In the genomic region with DNA sequence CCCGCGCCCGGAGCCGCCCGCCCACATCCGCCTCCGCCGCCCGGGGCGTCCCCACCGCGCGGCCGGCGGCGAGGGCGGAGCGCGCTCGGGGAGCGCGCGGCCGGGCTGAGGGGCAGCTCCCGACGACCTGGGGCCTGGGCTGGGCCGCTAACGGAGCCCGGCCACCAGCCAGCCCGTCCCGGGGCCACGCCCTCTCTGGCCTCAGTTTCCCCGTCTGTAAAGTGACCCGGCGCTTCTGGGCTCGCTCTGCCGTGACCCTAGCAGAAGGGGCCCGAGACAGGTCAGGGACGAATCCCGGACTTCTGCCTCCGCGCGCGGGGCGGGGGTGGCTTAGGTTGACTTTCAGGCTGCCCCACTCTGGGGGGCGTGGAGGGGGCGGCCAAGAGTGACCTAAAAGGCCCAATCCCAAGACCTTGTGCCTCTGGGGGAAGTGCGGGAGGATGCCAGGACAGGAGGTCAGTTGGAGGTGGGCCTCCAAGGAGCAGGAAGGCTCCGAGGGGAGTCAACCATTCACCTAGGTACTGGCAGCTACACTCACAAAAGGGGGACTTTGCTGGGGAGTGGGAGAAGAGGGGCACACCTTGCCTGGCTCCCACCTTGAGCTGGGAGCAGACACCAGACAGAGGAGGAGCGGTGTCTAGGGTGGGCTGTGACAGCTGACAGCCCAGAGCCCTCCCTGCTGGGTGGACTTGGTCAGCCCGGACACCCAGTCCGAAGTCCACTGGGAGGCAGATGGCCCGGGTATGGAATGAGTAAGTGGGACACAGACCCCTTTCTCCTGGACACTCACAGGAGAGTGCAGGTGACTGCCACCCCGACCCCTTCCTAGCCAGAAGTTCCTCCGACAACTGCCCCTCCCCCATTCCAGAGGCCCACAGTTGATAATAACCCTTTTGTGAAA, we compare ENCODE assay signal across 8 cellular contexts. TPM values are rescaled to one million over a fixed set of nuclear protein-coding genes. Genes with fewer than 3 reads are reported as not detected.
DNase-seq lines count a peak whose midpoint lies in the region; ATAC-seq and TF ChIP-seq lines count a peak whose summit lies in the region.

No MANE protein-coding gene starts in this region.

- peak overlapping the region; percentile 91 for H4K8ac ChIP-seq in trophoblast cell (ENCODE audit: low read depth, low read length)

- no peak overlapping the region for H3K4me3 ChIP-seq in CD4-positive, CD25-positive, alpha-beta regulatory T cell (ENCODE audit: low read depth, low read length)
- H3K4me3 ChIP-seq in OCI-LY3 (ENCODE audit: low read length) = peak overlapping the region; percentile 79
- H3K4me3 ChIP-seq in trophoblast cell (ENCODE audit: low read depth, low read length) = peak overlapping the region; percentile 42

- H3K27ac ChIP-seq in CD4-positive, CD25-positive, alpha-beta regulatory T cell (ENCODE audit: insufficient read depth, low read length, poor library complexity, severe bottlenecking) = peak overlapping the region; percentile 81
- H3K27ac ChIP-seq in OCI-LY3 (ENCODE audit: low read length) = 0 out of 2 replicates have a peak overlapping the region, but pooled peaks have one; percentile 12
- no peak overlapping the region for H3K27ac ChIP-seq in trophoblast cell (ENCODE audit: low read depth, low read length)
- H3K27ac ChIP-seq in foreskin keratinocyte = no peak overlapping the region

- peak overlapping the region; percentile 87 for H3K14ac ChIP-seq in trophoblast cell (ENCODE audit: low read length)

- H3K9me3 ChIP-seq in CD4-positive, CD25-positive, alpha-beta regulatory T cell (ENCODE audit: control insufficient read depth in 2 of 2, low read length in 2 of 2) = no peaks in the 10 kb centered on the region
- H3K9me3 ChIP-seq in OCI-LY3 (ENCODE audit: insufficient read depth, low read length) (no peaks in the 10 kb centered on the region), trophoblast cell (ENCODE audit: insufficient read depth, low read depth, low read length) (peaks cover 7% of the 10 kb centered on the region)

- WGBS in trophoblast cell (ENCODE audit: extremely low coverage, insufficient coverage, insufficient read length) = no CpG with 5 or more reads among the region's 55 CpGs

- H3K9me3 Mint-ChIP-seq in CD4-positive, CD25-positive, alpha-beta regulatory T cell = no peaks in the 10 kb centered on the region
- no peaks in the 10 kb centered on the region for H3K9me3 Mint-ChIP-seq in activated naive CD4-positive, alpha-beta T cell treated with anti-CD3 and anti-CD28 coated beads for 36 hours

- no peaks in the 10 kb centered on the region for H3K36me3 ChIP-seq in CD4-positive, CD25-positive, alpha-beta regulatory T cell (ENCODE audit: control insufficient read depth, insufficient read depth, low read length)
- peaks cover 4% of the 10 kb centered on the region for H3K36me3 ChIP-seq in OCI-LY3 (replicated peaks; ENCODE audit: low read depth, low read length)
- H3K36me3 ChIP-seq in trophoblast cell (ENCODE audit: control insufficient read depth in 1 of 2, insufficient read depth in 2 of 2, low read length in 2 of 2) = peaks cover 17 to 24% of the 10 kb centered on the region in 2 experiments

- H4K12ac ChIP-seq in trophoblast cell (ENCODE audit: low read depth, low read length) = peak overlapping the region; percentile 79

- H3K4me2 ChIP-seq in OCI-LY3 (ENCODE audit: low read length) (peak overlapping the region; percentile 89), trophoblast cell (ENCODE audit: low read length) (peak overlapping the region; percentile 67)

- peak overlapping the region; percentile 59 for H2BK120ac ChIP-seq in trophoblast cell (ENCODE audit: insufficient read depth, low read length, poor library complexity)

- H3K79me2 ChIP-seq in OCI-LY3 (ENCODE audit: low read length) (peaks cover 44% of the 10 kb centered on the region), trophoblast cell (ENCODE audit: control insufficient read depth, insufficient read depth, low read length, poor library complexity) (peaks cover 28% of the 10 kb centered on the region)

- peaks cover 37% of the 10 kb centered on the region for H4K20me1 ChIP-seq in OCI-LY3 (ENCODE audit: insufficient read depth, low read length)

- intact Hi-C loops in activated naive CD4-positive, alpha-beta T cell treated with anti-CD3 and anti-CD28 coated beads for 36 hours (cut with micrococcal nuclease) = loop anchor here (1.0 kb wide), 1 partner anchor 30 kb away; no protein-coding TSS in a partner anchor
- intact Hi-C loops in head of caudate nucleus (cut with DNase I) = no loop called here

- H2BK5ac ChIP-seq in trophoblast cell (ENCODE audit: low read depth, low read length, poor library complexity) = peak overlapping the region; percentile 35

- no peaks in the 10 kb centered on the region for H3K27me3 ChIP-seq in CD4-positive, CD25-positive, alpha-beta regulatory T cell (ENCODE audit: control insufficient read depth, insufficient read depth, low read length)
- H3K27me3 ChIP-seq in OCI-LY3 (ENCODE audit: low read depth, low read length) (peaks cover 34% of the 10 kb centered on the region), trophoblast cell (ENCODE audit: insufficient read depth, low read length) (peaks cover 6% of the 10 kb centered on the region), foreskin keratinocyte (peaks cover 17% of the 10 kb centered on the region)

- H4K91ac ChIP-seq in trophoblast cell (ENCODE audit: low read depth, low read length) = peak overlapping the region; percentile 84

- H3K36me3 Mint-ChIP-seq in CD4-positive, CD25-positive, alpha-beta regulatory T cell = no peaks in the 10 kb centered on the region
- peaks cover 3% of the 10 kb centered on the region for H3K36me3 Mint-ChIP-seq in activated naive CD4-positive, alpha-beta T cell treated with anti-CD3 and anti-CD28 coated beads for 36 hours (ENCODE audit: low read depth)

- peak overlapping the region; percentile 70 for H3K18ac ChIP-seq in trophoblast cell (ENCODE audit: low read length)

- peaks cover 0 to 52% (median 21%) of the 10 kb centered on the region in 4 donors for H3K4me1 Mint-ChIP-seq in CD4-positive, CD25-positive, alpha-beta regulatory T cell
- peaks cover 36% of the 10 kb centered on the region for H3K4me1 Mint-ChIP-seq in activated naive CD4-positive, alpha-beta T cell treated with anti-CD3 and anti-CD28 coated beads for 36 hours (ENCODE audit: low read depth)

- H3K9ac ChIP-seq in OCI-LY3 (ENCODE audit: low read length) (peak overlapping the region; percentile 84), trophoblast cell (ENCODE audit: low read length) (no peak overlapping the region)

- H2AK5ac ChIP-seq in trophoblast cell (ENCODE audit: low read length) = peak overlapping the region; percentile 79

- peaks cover 23% of the 10 kb centered on the region for H3K79me1 ChIP-seq in trophoblast cell (ENCODE audit: low read length)

- peak; percentile 46 to 58 (median 46) for DNase-seq in CD4-positive, CD25-positive, alpha-beta regulatory T cell
- peak; percentile 60 for DNase-seq in activated naive CD4-positive, alpha-beta T cell treated with anti-CD3 and anti-CD28 coated beads for 36 hours
- DNase-seq in head of caudate nucleus = peak in 32 of 42 donors; percentile 22 to 81 (median 58)
- peak; percentile 29 to 69 for DNase-seq in trophoblast cell
- no peak for DNase-seq in foreskin keratinocyte
- no peak for DNase-seq in RKO (ENCODE audit: low spot score)

- peak overlapping the region; percentile 86 to 93 (median 88) for H3K4me3 Mint-ChIP-seq in CD4-positive, CD25-positive, alpha-beta regulatory T cell
- peak overlapping the region; percentile 64 for H3K4me3 Mint-ChIP-seq in activated naive CD4-positive, alpha-beta T cell treated with anti-CD3 and anti-CD28 coated beads for 36 hours

- H3K27ac Mint-ChIP-seq in CD4-positive, CD25-positive, alpha-beta regulatory T cell = peak overlapping the region; percentile 64 to 92 (median 83)
- H3K27ac Mint-ChIP-seq in activated naive CD4-positive, alpha-beta T cell treated with anti-CD3 and anti-CD28 coated beads for 36 hours = peak overlapping the region; percentile 65

- H3K4me1 ChIP-seq in CD4-positive, CD25-positive, alpha-beta regulatory T cell (ENCODE audit: control insufficient read depth, insufficient read depth, low read length, poor library complexity, severe bottlenecking) = peaks cover 36% of the 10 kb centered on the region
- H3K4me1 ChIP-seq in OCI-LY3 (ENCODE audit: low read length) (peaks cover 34% of the 10 kb centered on the region), trophoblast cell (ENCODE audit: control insufficient read depth in 1 of 2, insufficient read depth in 2 of 2, low read length in 2 of 2) (peaks cover 18 to 25% of the 10 kb centered on the region in 2 experiments), foreskin keratinocyte (no peaks in the 10 kb centered on the region)

- TF ChIP-seq CTCF in OCI-LY3 (IDR thresholded peaks at IDR 0.05; ENCODE audit: low read depth, low read length) = no peak
- no peak for TF ChIP-seq CTCF in foreskin keratinocyte (conservative IDR thresholded peaks at IDR 0.05)

- H3K27me3 Mint-ChIP-seq in CD4-positive, CD25-positive, alpha-beta regulatory T cell = no peaks in the 10 kb centered on the region
- no peaks in the 10 kb centered on the region for H3K27me3 Mint-ChIP-seq in activated naive CD4-positive, alpha-beta T cell treated with anti-CD3 and anti-CD28 coated beads for 36 hours (ENCODE audit: low read depth)

- peak overlapping the region; percentile 43 for H3K4ac ChIP-seq in trophoblast cell (ENCODE audit: low read depth, low read length)

- peak overlapping the region; percentile 24 for H2BK12ac ChIP-seq in trophoblast cell (ENCODE audit: low read length)

- H2AFZ ChIP-seq in OCI-LY3 (ENCODE audit: low read depth, low read length) = peak overlapping the region; percentile 19; the same call in 1 of the 2 replicates
- H2AFZ ChIP-seq in trophoblast cell (ENCODE audit: insufficient read depth, low read length, poor library complexity) = peak overlapping the region; percentile 73

- CTCF ChIA-PET in activated naive CD4-positive, alpha-beta T cell treated with anti-CD3 and anti-CD28 coated beads for 36 hours (lab: Charles Lee) = interaction anchor here (0.7 kb wide), 1 partner anchor 108 kb away, joined by 3 read pairs; no protein-coding TSS in a partner anchor

- H3K23ac ChIP-seq in trophoblast cell (ENCODE audit: low read length) = no peak overlapping the region

- ATAC-seq in CD4-positive, CD25-positive, alpha-beta regulatory T cell (ENCODE audit: low read depth in 2 of 2) = peak; percentile 54 to 55
- ATAC-seq in GM21423 (IDR thresholded peaks at IDR 0.05; ENCODE audit: unreplicated experiment) = peak; percentile 37
- no peak for ATAC-seq in foreskin keratinocyte

RNA-seq across cellular contexts. Expression of gene AKT1, which starts 0.5 kb away (rescaled TPM):
- 86.0 TPM for total RNA-seq in CD4-positive, CD25-positive, alpha-beta regulatory T cell
- 10 to 100 TPM in 2 of 4 donors, 1 to 10 TPM in 2; 6.3 to 19.8 (median 12.4) TPM for polyA plus RNA-seq in CD4-positive, CD25-positive, alpha-beta regulatory T cell
- total RNA-seq in activated naive CD4-positive, alpha-beta T cell treated with anti-CD3 and anti-CD28 coated beads for 36 hours = 100 to 1,000 TPM; 114 to 115 TPM
- polyA plus RNA-seq in trophoblast cell (2013) = 175 TPM in 2 replicates
- total RNA-seq in foreskin keratinocyte = 147 and 156 TPM in 2 replicates
- 113 and 123 TPM in 2 replicates for polyA plus RNA-seq in foreskin keratinocyte

RNA-seq across cellular contexts. Expression of gene ZBTB42, which starts 4.9 kb away (rescaled TPM):
- total RNA-seq in CD4-positive, CD25-positive, alpha-beta regulatory T cell = 3.6 TPM
- 1 to 10 TPM; 1.3 to 2.1 (median 1.9) TPM for polyA plus RNA-seq in CD4-positive, CD25-positive, alpha-beta regulatory T cell
- total RNA-seq in activated naive CD4-positive, alpha-beta T cell treated with anti-CD3 and anti-CD28 coated beads for 36 hours = 1 to 10 TPM; 1.3 to 1.6 TPM
- polyA plus RNA-seq in trophoblast cell (2013) = 4.6 and 4.7 TPM in 2 replicates
- 2.3 TPM in 2 replicates for total RNA-seq in foreskin keratinocyte
- 1.8 and 1.9 TPM in 2 replicates for polyA plus RNA-seq in foreskin keratinocyte

RNA-seq across cellular contexts. Expression of gene SIVA1, which starts 43.1 kb away (rescaled TPM):
- total RNA-seq in CD4-positive, CD25-positive, alpha-beta regulatory T cell = 82.6 TPM
- 100 to 1,000 TPM; 234 to 281 (median 246) TPM for polyA plus RNA-seq in CD4-positive, CD25-positive, alpha-beta regulatory T cell
- 10 to 100 TPM; 86.1 to 92.7 TPM for total RNA-seq in activated naive CD4-positive, alpha-beta T cell treated with anti-CD3 and anti-CD28 coated beads for 36 hours
- 88.0 and 93.0 TPM in 2 replicates for polyA plus RNA-seq in trophoblast cell (2013)
- total RNA-seq in foreskin keratinocyte = 110 and 114 TPM in 2 replicates
- polyA plus RNA-seq in foreskin keratinocyte = 182 and 190 TPM in 2 replicates

Comparison
In these comparisons a context has a peak if more than half of its experiments do, and no peak if none do; other contexts are left out.
1. DNase-seq: peak in CD4-positive, CD25-positive, alpha-beta regulatory T cell (3 of 3), activated naive CD4-positive, alpha-beta T cell treated with anti-CD3 and anti-CD28 coated beads for 36 hours (single experiment), head of caudate nucleus (32 of 42) and trophoblast cell (2 of 2); none in foreskin keratinocyte (0 of 2) and RKO (single experiment).
2. H3K27ac ChIP-seq: peak in CD4-positive, CD25-positive, alpha-beta regulatory T cell (single experiment) and OCI-LY3 (single experiment); none in trophoblast cell (single experiment) and foreskin keratinocyte (single experiment).